In genomic region chr1:25832336-25833037, GRCh38 we compare ENCODE assay signal across 1 cellular context.
A peak's percentile ranks its signal among the peaks of the same experiment; 100 is the strongest.
TF ChIP-seq lines count a peak whose summit lies in the region.

No MANE protein-coding gene starts in this region.

TF ChIP-seq in K562, 482 proteins besides CTCF, POLR2A, EP300 and RAD21:
- TF ChIP-seq POLR3G (IDR thresholded peaks at IDR 0.05; ENCODE audit: extremely low read depth, insufficient read length, insufficient replicate concordance): no peak
- TF ChIP-seq STAT6 (CRISPR knock-in tag; IDR thresholded peaks at IDR 0.05): no peak
- TF ChIP-seq, protein P1, sequence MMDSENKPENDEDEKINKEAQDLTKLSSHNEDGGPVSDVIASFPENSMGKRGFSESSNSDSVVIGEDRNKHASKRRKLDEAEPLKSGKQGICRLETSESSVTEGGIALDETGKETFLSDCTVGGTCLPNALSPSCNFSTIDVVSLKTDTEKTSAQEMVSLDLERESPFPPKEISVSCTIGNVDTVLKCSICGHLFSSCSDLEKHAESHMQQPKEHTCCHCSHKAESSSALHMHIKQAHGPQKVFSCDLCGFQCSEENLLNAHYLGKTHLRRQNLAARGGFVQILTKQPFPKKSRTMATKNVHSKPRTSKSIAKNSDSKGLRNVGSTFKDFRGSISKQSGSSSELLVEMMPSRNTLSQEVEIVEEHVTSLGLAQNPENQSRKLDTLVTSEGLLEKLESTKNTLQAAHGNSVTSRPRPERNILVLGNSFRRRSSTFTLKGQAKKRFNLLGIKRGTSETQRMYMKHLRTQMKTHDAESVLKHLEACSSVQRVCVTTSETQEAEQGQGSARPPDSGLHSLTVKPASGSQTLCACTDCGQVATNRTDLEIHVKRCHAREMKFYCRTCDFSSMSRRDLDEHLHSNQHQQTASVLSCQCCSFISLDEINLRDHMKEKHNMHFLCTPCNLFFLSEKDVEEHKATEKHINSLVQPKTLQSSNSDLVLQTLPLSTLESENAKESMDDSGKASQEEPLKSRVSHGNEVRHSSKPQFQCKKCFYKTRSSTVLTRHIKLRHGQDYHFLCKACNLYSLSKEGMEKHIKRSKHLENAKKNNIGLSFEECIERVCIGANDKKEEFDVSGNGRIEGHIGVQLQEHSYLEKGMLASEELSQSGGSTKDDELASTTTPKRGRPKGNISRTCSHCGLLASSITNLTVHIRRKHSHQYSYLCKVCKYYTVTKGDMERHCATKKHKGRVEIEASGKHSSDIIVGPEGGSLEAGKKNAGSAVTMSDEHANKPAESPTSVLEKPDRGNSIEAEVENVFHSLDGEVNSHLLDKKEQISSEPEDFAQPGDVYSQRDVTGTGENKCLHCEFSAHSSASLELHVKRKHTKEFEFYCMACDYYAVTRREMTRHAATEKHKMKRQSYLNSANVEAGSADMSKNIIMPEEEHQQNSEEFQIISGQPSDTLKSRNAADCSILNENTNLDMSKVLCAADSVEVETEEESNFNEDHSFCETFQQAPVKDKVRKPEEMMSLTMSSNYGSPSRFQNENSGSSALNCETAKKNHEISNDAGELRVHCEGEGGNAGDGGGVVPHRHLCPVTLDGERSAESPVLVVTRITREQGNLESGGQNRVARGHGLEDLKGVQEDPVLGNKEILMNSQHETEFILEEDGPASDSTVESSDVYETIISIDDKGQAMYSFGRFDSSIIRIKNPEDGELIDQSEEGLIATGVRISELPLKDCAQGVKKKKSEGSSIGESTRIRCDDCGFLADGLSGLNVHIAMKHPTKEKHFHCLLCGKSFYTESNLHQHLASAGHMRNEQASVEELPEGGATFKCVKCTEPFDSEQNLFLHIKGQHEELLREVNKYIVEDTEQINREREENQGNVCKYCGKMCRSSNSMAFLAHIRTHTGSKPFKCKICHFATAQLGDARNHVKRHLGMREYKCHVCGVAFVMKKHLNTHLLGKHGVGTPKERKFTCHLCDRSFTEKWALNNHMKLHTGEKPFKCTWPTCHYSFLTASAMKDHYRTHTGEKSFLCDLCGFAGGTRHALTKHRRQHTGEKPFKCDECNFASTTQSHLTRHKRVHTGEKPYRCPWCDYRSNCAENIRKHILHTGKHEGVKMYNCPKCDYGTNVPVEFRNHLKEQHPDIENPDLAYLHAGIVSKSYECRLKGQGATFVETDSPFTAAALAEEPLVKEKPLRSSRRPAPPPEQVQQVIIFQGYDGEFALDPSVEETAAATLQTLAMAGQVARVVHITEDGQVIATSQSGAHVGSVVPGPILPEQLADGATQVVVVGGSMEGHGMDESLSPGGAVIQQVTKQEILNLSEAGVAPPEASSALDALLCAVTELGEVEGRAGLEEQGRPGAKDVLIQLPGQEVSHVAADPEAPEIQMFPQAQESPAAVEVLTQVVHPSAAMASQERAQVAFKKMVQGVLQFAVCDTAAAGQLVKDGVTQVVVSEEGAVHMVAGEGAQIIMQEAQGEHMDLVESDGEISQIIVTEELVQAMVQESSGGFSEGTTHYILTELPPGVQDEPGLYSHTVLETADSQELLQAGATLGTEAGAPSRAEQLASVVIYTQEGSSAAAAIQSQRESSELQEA (IDR thresholded peaks at IDR 0.05; ENCODE audit: low read depth): no peak
- peak; percentile 77 for TF ChIP-seq PKNOX1 (IDR thresholded peaks at IDR 0.05)
- no peak for TF ChIP-seq CC2D1A (IDR thresholded peaks at IDR 0.05)
- no peak for TF ChIP-seq DNMT1 (IDR thresholded peaks at IDR 0.05)
- TF ChIP-seq PHTF2 (CRISPR knock-in tag; IDR thresholded peaks at IDR 0.05): no peak
- TF ChIP-seq ZNF3 (CRISPR knock-in tag; IDR thresholded peaks at IDR 0.05): no peak
